ENCODE assay signal across 1 cellular context in genomic region chr3:23761440-23761896, GRCh38.
TF ChIP-seq lines count a peak whose summit lies in the region.

No MANE protein-coding gene starts in this region.

TF ChIP-seq in GM23338, 12 proteins besides CTCF, POLR2A, EP300 and RAD21 (continued from another document):
- TF ChIP-seq ZNF462 (CRISPR knock-in tag; IDR thresholded peaks at IDR 0.05) (no peak), JUNB (IDR thresholded peaks at IDR 0.05; ENCODE audit: unreplicated experiment) (no peak), NANOG (IDR thresholded peaks at IDR 0.05; ENCODE audit: borderline replicate concordance) (no peak), EZH2phosphoT487 (IDR thresholded peaks at IDR 0.05; ENCODE audit: unreplicated experiment) (no peak)
